Comparison of ENCODE assay signal across 12 cellular contexts in the genomic region with DNA sequence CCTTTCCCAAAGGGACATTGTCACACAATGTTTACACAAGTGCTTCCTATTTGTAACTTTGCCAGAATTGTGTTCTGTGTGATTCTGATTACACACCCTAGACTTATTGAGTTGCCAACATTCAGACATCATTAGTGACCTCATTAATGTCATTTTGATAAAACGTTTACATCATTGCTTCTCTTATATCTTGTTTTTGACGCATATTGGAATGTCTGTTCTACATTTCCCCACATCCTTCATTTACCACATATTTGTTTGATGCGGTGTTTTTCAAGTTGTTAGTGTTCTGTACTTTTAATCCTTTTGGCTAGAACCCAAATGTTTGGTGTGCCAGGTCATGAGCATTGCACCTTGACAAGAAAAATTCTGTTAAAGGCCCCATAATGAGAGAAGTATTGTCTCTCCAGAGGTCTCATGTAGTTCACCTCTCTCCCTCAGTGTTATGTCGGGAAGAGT.
A peak's percentile ranks its signal among the peaks of the same experiment; 100 is the strongest.
DNase-seq lines count a peak whose midpoint lies in the region; TF ChIP-seq lines count a peak whose summit lies in the region.
"Had no signal": no experiment of that assay in that cellular context is flagged by ENCODE, and none has a peak within 500 bp of the region (broad histone marks: within the 10 kb centered on the region; RNA-seq: fewer than 3 reads in every experiment).

No MANE protein-coding gene starts in this region.

- no peak overlapping the region for H3K4me3 ChIP-seq in epithelial cell of esophagus (ENCODE audit: low read length)
- H3K4me3 ChIP-seq: ovary had no signal

- DNase-seq in DMS114 treated with DMSO at 0.1 percent for 48 hours (lab: John Stamatoyannopoulos, UW; ENCODE audit: unreplicated experiment): peak; percentile 74
- peak; percentile 23 to 68 for DNase-seq in NCI-H2081 (lab: John Stamatoyannopoulos, UW)
- peak; percentile 6 for DNase-seq in epithelial cell of esophagus (ENCODE audit: low read depth)
- DNase-seq in myocyte (ENCODE audit: low read depth): peak; percentile 11
- DNase-seq in activated CD4-positive, alpha-beta T cell treated with anti-CD3 and anti-CD28 coated beads, Interleukin-2, amount 50 U/mL, for 48 hours: no peak
- DNase-seq in MV-4-11 (lab: John Stamatoyannopoulos, UW): no peak
- no peak for DNase-seq in NCI-H146 treated with DMSO at 0.1 percent for 48 hours (lab: John Stamatoyannopoulos, UW; ENCODE audit: unreplicated experiment)
- DNase-seq in stimulated activated CD8-positive, alpha-beta memory T cell treated with anti-CD3 and anti-CD28 coated beads, Interleukin-4, amount 100 ng/mL, for 48 hours: no peak
- DNase-seq: amniotic stem cell, left colon, ovary, T1000 had no signal

- TF ChIP-seq CTCF in epithelial cell of esophagus (IDR thresholded peaks at IDR 0.05; ENCODE audit: insufficient read depth, low read depth, low read length, missing control alignments): no peak

Comparison
In these comparisons a context has a peak if more than half of its experiments do, and no peak if none do; other contexts are left out.
1. DNase-seq: peak in DMS114 treated with DMSO at 0.1 percent for 48 hours (single experiment), NCI-H2081 (2 of 2), epithelial cell of esophagus (single experiment) and myocyte (single experiment); none in activated CD4-positive, alpha-beta T cell treated with anti-CD3 and anti-CD28 coated beads, Interleukin-2, amount 50 U/mL, for 48 hours (0 of 2), MV-4-11 (single experiment), NCI-H146 treated with DMSO at 0.1 percent for 48 hours (single experiment) and stimulated activated CD8-positive, alpha-beta memory T cell treated with anti-CD3 and anti-CD28 coated beads, Interleukin-4, amount 100 ng/mL, for 48 hours (single experiment).